Comparison of ENCODE assay signal across 17 cellular contexts in genomic region chr6:104118274-104118673, GRCh38.
DNase-seq lines count a peak whose midpoint lies in the region; ATAC-seq, FAIRE-seq and TF ChIP-seq lines count a peak whose summit lies in the region.
"Had no signal": no experiment of that assay in that cellular context is flagged by ENCODE, and none has a peak within 500 bp of the region (broad histone marks: within the 10 kb centered on the region; RNA-seq: fewer than 3 reads in every experiment).

No MANE protein-coding gene starts in this region.

- dilution Hi-C loops in endothelial cell of umbilical vein (cut with MboI; ENCODE audit: extremely low pct_ligation_motif_present, low sequenced_read_pairs), result no loop called here

- H3F3A ChIP-seq in PC-3 (ENCODE audit: low read length, unreplicated experiment), result no peaks in the 10 kb centered on the region

- H4K8ac ChIP-seq in mesendoderm (ENCODE audit: low read depth, low read length), result no peak overlapping the region

- peaks cover 13% of the 10 kb centered on the region for H3K4me1 ChIP-seq in PC-3 (ENCODE audit: insufficient read depth, low read length)
- H3K4me1 ChIP-seq in endothelial cell of umbilical vein (ENCODE audit: control insufficient read depth, extremely low read depth, insufficient read depth, low read length), result no peaks in the 10 kb centered on the region
- no peaks in the 10 kb centered on the region for H3K4me1 ChIP-seq in mesendoderm (ENCODE audit: control insufficient read depth, low read depth, low read length)
- H3K4me1 ChIP-seq: esophagus muscularis mucosa, testis had no signal

- H3K9me2 ChIP-seq in PC-3 (replicated peaks; ENCODE audit: low read length), result no peaks in the 10 kb centered on the region

- H2BK5ac ChIP-seq in mesendoderm (ENCODE audit: low read length), result no peak overlapping the region

- H4K20me1 ChIP-seq in PC-3 (ENCODE audit: low read length), result no peaks in the 10 kb centered on the region
- H4K20me1 ChIP-seq in endothelial cell of umbilical vein (replicated peaks; ENCODE audit: control insufficient read depth, extremely low read depth, insufficient read depth, low read length), result no peaks in the 10 kb centered on the region

- no peak overlapping the region for H2BK15ac ChIP-seq in mesendoderm (replicated peaks; ENCODE audit: low read depth)

- H3K4me1 Mint-ChIP-seq in T-helper 2 cell treated with Interferon-gamma antibody and Interleukin-4, amounts not matched to agents 5 μg/mL and 100 μg/mL, for 36 hours (ENCODE audit: low read depth), result no peaks in the 10 kb centered on the region

- H3K27ac ChIP-seq in PC-3 (ENCODE audit: low read length) (peak overlapping the region; percentile 87), endothelial cell of umbilical vein (ENCODE audit: insufficient read depth, low read depth, low read length) (no peak overlapping the region), mesendoderm (ENCODE audit: low read depth, low read length) (no peak overlapping the region), caudate nucleus (ENCODE audit: low read depth, low read length) (no peak overlapping the region)
- H3K27ac ChIP-seq: esophagus muscularis mucosa, testis, WERI-Rb-1 had no signal

- POLR2A ChIA-PET in PC-3 (lab: Charles Lee; ENCODE audit: unreplicated experiment), result no interaction called here
- POLR2A ChIA-PET in endothelial cell of umbilical vein (lab: Charles Lee), result no interaction called here

- DNase-seq in AG20443 (ENCODE audit: low spot score) (peak; percentile 18), PC-3 (peak; percentile 77), endothelial cell of umbilical vein (ENCODE audit: low read depth, low spot score) (peak; percentile 53), mesendoderm (peak; percentile 25), caudate nucleus (lab: John Stamatoyannopoulos, UW) (no peak)
- no peak for DNase-seq in T-helper 2 cell treated with Interferon-gamma antibody and Interleukin-4, amounts not matched to agents 5 μg/mL and 100 μg/mL, for 36 hours (ENCODE audit: low spot score)
- no peak for DNase-seq in activated CD4-positive, CD25-positive, alpha-beta regulatory T cell (lab: John Stamatoyannopoulos, UW)
- DNase-seq: activated naive CD4-positive, alpha-beta T cell treated with anti-CD3 and anti-CD28 coated beads for 36 hours; central memory CD4-positive, alpha-beta T cell; DMS 273 treated with DMSO at 0.1 percent for 48 hours; HFFc6; midbrain; NCI-H1048; testis; WERI-Rb-1 had no signal

- no CpG with 5 or more reads among the region's 4 CpGs for WGBS in mesendoderm (ENCODE audit: extremely low coverage, insufficient coverage, low lambda C conversion rate)

- H3K9ac ChIP-seq in PC-3 (ENCODE audit: low read length), result peak overlapping the region; percentile 60; the same call in 1 of the 2 replicates
- H3K9ac ChIP-seq in endothelial cell of umbilical vein (replicated peaks; ENCODE audit: extremely low read depth, insufficient read depth, low read length), result no peak overlapping the region
- no peak overlapping the region for H3K9ac ChIP-seq in mesendoderm (ENCODE audit: low read length)

- H2BK120ac ChIP-seq in mesendoderm (ENCODE audit: low read depth, low read length), result no peak overlapping the region

- H3K4me3 Mint-ChIP-seq in T-helper 2 cell treated with Interferon-gamma antibody and Interleukin-4, amounts not matched to agents 5 μg/mL and 100 μg/mL, for 36 hours, result no peak overlapping the region
- H3K4me3 Mint-ChIP-seq: activated naive CD4-positive, alpha-beta T cell treated with anti-CD3 and anti-CD28 coated beads for 36 hours; HFFc6 had no signal

- ATAC-seq in PC-3 (peak; percentile 85), HG03139 (IDR thresholded peaks at IDR 0.05; ENCODE audit: unreplicated experiment) (no peak)

- no peak overlapping the region for H3K23ac ChIP-seq in mesendoderm (ENCODE audit: low read length)

- no peak overlapping the region for H3K56ac ChIP-seq in mesendoderm (ENCODE audit: low read length)

- no peaks in the 10 kb centered on the region for H3K79me2 ChIP-seq in PC-3 (ENCODE audit: low read length)
- H3K79me2 ChIP-seq in endothelial cell of umbilical vein (ENCODE audit: control insufficient read depth, insufficient read depth, low read length), result no peaks in the 10 kb centered on the region
- no peaks in the 10 kb centered on the region for H3K79me2 ChIP-seq in mesendoderm (ENCODE audit: control insufficient read depth, insufficient read depth, low read length)

- CTCF ChIA-PET in PC-3 (lab: Charles Lee), result no interaction called here
- CTCF ChIA-PET in endothelial cell of umbilical vein (lab: Charles Lee), result no interaction called here

- H3K9me3 ChIP-seq in PC-3 (ENCODE audit: low read length) (no peaks in the 10 kb centered on the region), endothelial cell of umbilical vein (replicated peaks; ENCODE audit: control insufficient read depth, insufficient read depth, low read length) (no peaks in the 10 kb centered on the region)
- H3K9me3 ChIP-seq: esophagus muscularis mucosa, testis had no signal

- intact Hi-C loops in PC-3 (cut with micrococcal nuclease), result no loop called here
- intact Hi-C loops in endothelial cell of umbilical vein (cut with micrococcal nuclease), result no loop called here

- no peaks in the 10 kb centered on the region for H3K27me3 Mint-ChIP-seq in T-helper 2 cell treated with Interferon-gamma antibody and Interleukin-4, amounts not matched to agents 5 μg/mL and 100 μg/mL, for 36 hours (ENCODE audit: low read depth)

- H2AFZ ChIP-seq in PC-3 (ENCODE audit: low read length) (no peak overlapping the region), endothelial cell of umbilical vein (ENCODE audit: low read depth, low read length) (no peak overlapping the region)

- no peaks in the 10 kb centered on the region for H3K27me3 ChIP-seq in PC-3 (ENCODE audit: low read length)
- H3K27me3 ChIP-seq in endothelial cell of umbilical vein (ENCODE audit: control insufficient read depth in 2 of 2, insufficient read depth in 2 of 2, low read length in 2 of 2), result no peaks in the 10 kb centered on the region
- no peaks in the 10 kb centered on the region for H3K27me3 ChIP-seq in mesendoderm (ENCODE audit: insufficient read depth, low read length, poor library complexity)
- H3K27me3 ChIP-seq: esophagus muscularis mucosa, testis had no signal

- H2AK5ac ChIP-seq in mesendoderm (ENCODE audit: low read length), result no peak overlapping the region

- peak; percentile 47 for FAIRE-seq in endothelial cell of umbilical vein (lab: Jason Lieb, UNC)

- no peak overlapping the region for H3K18ac ChIP-seq in mesendoderm (ENCODE audit: low read length)

- H3K36me3 Mint-ChIP-seq in T-helper 2 cell treated with Interferon-gamma antibody and Interleukin-4, amounts not matched to agents 5 μg/mL and 100 μg/mL, for 36 hours (ENCODE audit: low read depth), result no peaks in the 10 kb centered on the region

- H3K27ac Mint-ChIP-seq in T-helper 2 cell treated with Interferon-gamma antibody and Interleukin-4, amounts not matched to agents 5 μg/mL and 100 μg/mL, for 36 hours, result no peak overlapping the region
- H3K27ac Mint-ChIP-seq: activated naive CD4-positive, alpha-beta T cell treated with anti-CD3 and anti-CD28 coated beads for 36 hours; HFFc6 had no signal

- no peak overlapping the region for H3K4ac ChIP-seq in mesendoderm (ENCODE audit: low read depth, low read length)

- BruUV-seq in PC-3 (replicated peaks; lab: Mats Ljungman, UMichigan) (no TSS peak), endothelial cell of umbilical vein (replicated peaks; lab: Mats Ljungman, UMichigan) (no TSS peak)

- H3K9me1 ChIP-seq in endothelial cell of umbilical vein (replicated peaks; ENCODE audit: control insufficient read depth, extremely low read depth, insufficient read depth, low read length), result no peaks in the 10 kb centered on the region

- H3K36me3 ChIP-seq in PC-3 (ENCODE audit: low read depth, low read length), result no peaks in the 10 kb centered on the region
- no peaks in the 10 kb centered on the region for H3K36me3 ChIP-seq in endothelial cell of umbilical vein (ENCODE audit: control insufficient read depth in 2 of 2, extremely low read depth in 1 of 2, insufficient read depth in 2 of 2, low read length in 2 of 2)
- H3K36me3 ChIP-seq in mesendoderm (ENCODE audit: control insufficient read depth, insufficient read depth, low read length), result no peaks in the 10 kb centered on the region
- H3K36me3 ChIP-seq: esophagus muscularis mucosa, WERI-Rb-1 had no signal

- H4K5ac ChIP-seq in mesendoderm (ENCODE audit: low read length), result no peak overlapping the region

- H3K4me2 ChIP-seq in PC-3 (ENCODE audit: low read length), result peak overlapping the region; percentile 71
- H3K4me2 ChIP-seq in endothelial cell of umbilical vein (ENCODE audit: insufficient read depth, low read length), result no peak overlapping the region
- H3K4me2 ChIP-seq in mesendoderm (ENCODE audit: low read length), result no peak overlapping the region

- no peak for TF ChIP-seq CTCF in PC-3 (conservative IDR thresholded peaks at IDR 0.05; ENCODE audit: low read depth, low read length)
- no peak for TF ChIP-seq CTCF in endothelial cell of umbilical vein (IDR thresholded peaks at IDR 0.05; ENCODE audit: extremely low read depth in 1 of 2, insufficient read depth in 1 of 2, low read depth in 1 of 2, low read length in 2 of 2)

- H3K79me1 ChIP-seq in mesendoderm (ENCODE audit: low read length), result no peaks in the 10 kb centered on the region

- H3K4me3 ChIP-seq in PC-3 (ENCODE audit: low read length) (peak overlapping the region; percentile 37; the same call in 1 of the 2 replicates), endothelial cell of umbilical vein (replicated peaks in 1 of 3; ENCODE audit: insufficient read depth in 1 of 3, low read depth in 1 of 3, low read length in 3 of 3) (no peak overlapping the region), mesendoderm (ENCODE audit: low read length) (no peak overlapping the region)
- H3K4me3 ChIP-seq: esophagus muscularis mucosa, testis had no signal

- no peak for TF ChIP-seq POLR2A in endothelial cell of umbilical vein (IDR thresholded peaks at IDR 0.05; ENCODE audit: low read depth, low read length)

- H3K9me3 Mint-ChIP-seq in T-helper 2 cell treated with Interferon-gamma antibody and Interleukin-4, amounts not matched to agents 5 μg/mL and 100 μg/mL, for 36 hours, result no peaks in the 10 kb centered on the region

TF ChIP-seq in endothelial cell of umbilical vein, 7 proteins besides CTCF, POLR2A, EP300 and RAD21:
- TF ChIP-seq GATA2 (IDR thresholded peaks at IDR 0.05; ENCODE audit: insufficient read depth, insufficient read length, low read depth, low read length), result peak; percentile 25
- TF ChIP-seq MAX (IDR thresholded peaks at IDR 0.05; ENCODE audit: insufficient read depth, insufficient read length), result no peak
- peak; percentile 59 for TF ChIP-seq FOS (IDR thresholded peaks at IDR 0.05; ENCODE audit: borderline replicate concordance, insufficient read depth, low read length)

Comparison
In these comparisons a context has a peak if more than half of its experiments do, and no peak if none do; other contexts are left out.
1. DNase-seq: peak in AG20443 (single experiment), PC-3 (single experiment), endothelial cell of umbilical vein (single experiment) and mesendoderm (single experiment); none in T-helper 2 cell treated with Interferon-gamma antibody and Interleukin-4, amounts not matched to agents 5 μg/mL and 100 μg/mL, for 36 hours (single experiment), activated CD4-positive, CD25-positive, alpha-beta regulatory T cell (0 of 4) and caudate nucleus (0 of 61).